Comparison of ENCODE assay signal across 8 cellular contexts in genomic region chr2:10080536-10081304, GRCh38.
DNase-seq lines count a peak whose midpoint lies in the region; ATAC-seq and TF ChIP-seq lines count a peak whose summit lies in the region.

No MANE protein-coding gene starts in this region.

- peak overlapping the region in 1 of 2 donors; percentile 63 for H3K27ac ChIP-seq in mucosa of rectum (ENCODE audit: low read depth in 2 of 2, low read length in 2 of 2)

- peaks cover 35 to 51% of the 10 kb centered on the region in 2 donors for H3K27me3 ChIP-seq in mucosa of rectum (ENCODE audit: control insufficient read depth in 2 of 2, insufficient read depth in 2 of 2, low read length in 2 of 2)

- peak; percentile 23 for ATAC-seq in HG03280 (IDR thresholded peaks at IDR 0.05; ENCODE audit: unreplicated experiment)

- peak overlapping the region; percentile 9 to 39 for H3K4me3 ChIP-seq in mucosa of rectum (ENCODE audit: low read length in 2 of 2)

- CTCF ChIA-PET in HEK293T (lab: Yijun Ruan, JAX): interaction anchor here (0.6 kb wide), 1 partner anchor 354 kb away, joined by 3 read pairs; no protein-coding TSS in a partner anchor

- POLR2A ChIA-PET in HEK293T (lab: Yijun Ruan, JAX): no interaction called here

- H3K36me3 ChIP-seq in mucosa of rectum (ENCODE audit: control insufficient read depth in 2 of 2, insufficient read depth in 2 of 2, low read length in 2 of 2): no peaks in the 10 kb centered on the region

- peaks cover 0 to 6% of the 10 kb centered on the region in 2 donors for H3K4me1 ChIP-seq in mucosa of rectum (ENCODE audit: control insufficient read depth in 2 of 2, insufficient read depth in 2 of 2, low read length in 2 of 2)

- H3K9ac ChIP-seq in mucosa of rectum (ENCODE audit: low read depth in 1 of 2, low read length in 2 of 2): peak overlapping the region in 1 of 2 donors; percentile 17

- no peaks in the 10 kb centered on the region for H3K9me3 ChIP-seq in mucosa of rectum (ENCODE audit: control insufficient read depth in 2 of 2, low read length in 2 of 2)

- DNase-seq in NCI-H2227 (lab: John Stamatoyannopoulos, UW; ENCODE audit: unreplicated experiment) (peak; percentile 45), NCI-H2227 treated with DMSO at 0.1 percent for 48 hours (lab: John Stamatoyannopoulos, UW) (no peak), astrocyte of the hippocampus (ENCODE audit: low read depth, low spot score) (peak; percentile 60), NCI-H446 (lab: John Stamatoyannopoulos, UW) (no peak), EL (no peak), HEK293T (ENCODE audit: extremely low spot score) (no peak)

TF ChIP-seq in HEK293T, 16 proteins besides CTCF, POLR2A, EP300 and RAD21:
- TF ChIP-seq ELF4 (IDR thresholded peaks at IDR 0.05) (no peak), ARNT (IDR thresholded peaks at IDR 0.05) (no peak)

Comparison
In these comparisons a context has a peak if more than half of its experiments do, and no peak if none do; other contexts are left out.
1. DNase-seq: peak in NCI-H2227 (single experiment) and astrocyte of the hippocampus (single experiment); none in NCI-H2227 treated with DMSO at 0.1 percent for 48 hours (single experiment), NCI-H446 (0 of 2), EL (single experiment) and HEK293T (single experiment).